ENCODE assay signal across 8 cellular contexts in the genomic region with DNA sequence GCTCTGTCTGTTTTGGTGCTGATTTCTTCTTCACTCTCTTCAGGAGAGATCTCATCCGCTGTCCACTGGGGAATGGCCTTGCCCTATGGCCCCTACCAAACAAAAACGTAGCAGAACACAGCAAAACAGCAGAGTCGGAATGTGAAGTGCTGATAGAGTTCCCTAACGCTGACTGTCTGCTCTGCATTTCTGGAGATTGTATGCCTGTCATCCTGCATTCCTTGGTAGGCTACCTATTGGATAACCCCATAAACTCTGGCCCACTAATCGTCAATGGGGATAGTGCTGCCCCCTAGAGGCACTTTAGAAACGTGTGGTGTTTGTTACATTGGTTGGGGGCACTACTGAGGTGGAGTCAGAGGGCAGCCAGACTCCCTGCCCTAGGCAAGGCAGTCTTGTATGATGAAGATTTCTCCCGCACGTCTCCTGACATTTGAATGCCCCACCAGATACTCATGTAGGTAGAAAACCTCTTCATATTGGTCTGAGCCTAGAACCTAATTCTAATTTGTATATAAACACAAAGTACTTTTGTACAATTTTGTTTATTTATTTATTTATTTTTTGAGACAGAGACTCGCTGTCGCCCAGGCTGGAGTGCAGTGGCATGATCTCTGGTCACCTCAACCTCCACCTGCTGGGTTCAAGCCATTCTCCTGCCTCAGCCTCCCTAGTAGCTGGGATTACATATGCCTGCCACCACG. TPM values are rescaled to one million over a fixed set of nuclear protein-coding genes. Genes with fewer than 3 reads are reported as not detected.
DNase-seq lines count a peak whose midpoint lies in the region; ATAC-seq, FAIRE-seq and TF ChIP-seq lines count a peak whose summit lies in the region.

No MANE protein-coding gene starts in this region.

- no peak overlapping the region for H2AFZ ChIP-seq in keratinocyte (ENCODE audit: control insufficient read depth, low read length)

- H3K27me3 Mint-ChIP-seq in T-cell = peaks cover 7 to 20% of the 10 kb centered on the region in 2 donors

- H3K4me3 ChIP-seq in breast epithelium (no peak overlapping the region), keratinocyte (ENCODE audit: control insufficient read depth in 2 of 3, extremely low read depth in 1 of 3, insufficient read depth in 2 of 3, low read depth in 1 of 3, low read length in 3 of 3) (no peak overlapping the region)

- H3K27me3 ChIP-seq in breast epithelium (no peaks in the 10 kb centered on the region), keratinocyte (ENCODE audit: control insufficient read depth, extremely low read depth, insufficient read depth, low read length) (no peaks in the 10 kb centered on the region)

- CTCF ChIA-PET in T-cell (lab: Charles Lee) = interaction anchor here in 1 of 2 donors (0.6 to 1.8 kb wide), 4 partner anchors 108 to 289 kb away, joined by 3 to 5 read pairs (median 4); a partner anchor contains a TSS

- no peak overlapping the region for H3K27ac ChIP-seq in breast epithelium
- no peak overlapping the region for H3K27ac ChIP-seq in keratinocyte (ENCODE audit: control insufficient read depth, insufficient read depth, low read length)

- H3K4me1 ChIP-seq in breast epithelium = peaks cover 0 to 10% of the 10 kb centered on the region in 2 donors
- peaks cover 6% of the 10 kb centered on the region for H3K4me1 ChIP-seq in keratinocyte (ENCODE audit: control insufficient read depth, extremely low read depth, insufficient read depth, low read length)

- H3K36me3 Mint-ChIP-seq in T-cell = no peaks in the 10 kb centered on the region

- ATAC-seq in T-cell (replicated peaks in 1 of 4) (peak; percentile 52 to 76 (median 64)), HG03342 (IDR thresholded peaks at IDR 0.05; ENCODE audit: unreplicated experiment) (no peak)

- no peak overlapping the region for H3K27ac Mint-ChIP-seq in T-cell

- POLR2A ChIA-PET in T-cell (lab: Charles Lee) = no interaction called here

- H3K36me3 ChIP-seq in breast epithelium (no peaks in the 10 kb centered on the region), keratinocyte (ENCODE audit: control insufficient read depth in 2 of 2, extremely low read depth in 1 of 2, insufficient read depth in 2 of 2, low read length in 2 of 2) (no peaks in the 10 kb centered on the region)

- peak; percentile 42 for DNase-seq in activated gamma-delta T cell treated with Interleukin-2 at 50 U/mL for 16 hours
- DNase-seq in activated gamma-delta T cell (lab: John Stamatoyannopoulos, UW) = no peak
- peak; percentile 30 for DNase-seq in NCI-H1417 treated with DMSO at 0.1 percent for 48 hours (lab: John Stamatoyannopoulos, UW)
- peak in 25 of 34 experiments; percentile 6 to 41 (median 25) for DNase-seq in T-cell
- DNase-seq in breast epithelium (ENCODE audit: low spot score in 2 of 2) = peak in 1 of 2 donors; percentile 62
- no peak for DNase-seq in keratinocyte (ENCODE audit: low read depth, low spot score)
- peak; percentile 9 for DNase-seq in stimulated activated CD4-positive, alpha-beta T cell treated with anti-CD3 and anti-CD28 coated beads, Interleukin-2, amount 100 ng/mL, for 4 hours (ENCODE audit: low read depth)

- no peak overlapping the region for H3K4me3 Mint-ChIP-seq in T-cell

- H3K4me2 ChIP-seq in keratinocyte (ENCODE audit: control insufficient read depth, extremely low read depth, insufficient read depth, low read depth, low read length) = no peak overlapping the region

- no peaks in the 10 kb centered on the region for H4K20me1 ChIP-seq in keratinocyte (ENCODE audit: control insufficient read depth, extremely low read depth, insufficient read depth, low read length)

- intact Hi-C loops in breast epithelium (cut with DNase I; ENCODE audit: low total_unique reads) = no loop called here

- FAIRE-seq in keratinocyte (lab: Jason Lieb, UNC) = peak; percentile 91

- no peaks in the 10 kb centered on the region for H3K9me3 Mint-ChIP-seq in T-cell

- no peaks in the 10 kb centered on the region for H3K79me2 ChIP-seq in keratinocyte (ENCODE audit: control insufficient read depth, insufficient read depth, low read length)

- no peak for TF ChIP-seq POLR2A in breast epithelium (IDR thresholded peaks at IDR 0.05)

- no peaks in the 10 kb centered on the region for H3K9me3 ChIP-seq in breast epithelium
- no peaks in the 10 kb centered on the region for H3K9me3 ChIP-seq in keratinocyte (ENCODE audit: control insufficient read depth, low read depth, low read length)

- H3K4me1 Mint-ChIP-seq in T-cell = peaks cover 0 to 4% (median 0%) of the 10 kb centered on the region in 3 donors

- TF ChIP-seq CTCF in breast epithelium (IDR thresholded peaks at IDR 0.05) = peak; percentile 41 to 81 (median 74)
- peak; percentile 73 to 90 (median 88) for TF ChIP-seq CTCF in keratinocyte (optimal IDR thresholded peaks at IDR 0.05 in 1 of 3, IDR thresholded peaks at IDR 0.05 in 1 of 3, conservative IDR thresholded peaks at IDR 0.05 in 1 of 3; ENCODE audit: extremely low read depth in 1 of 3, insufficient read depth in 2 of 3, low read length in 3 of 3)

- dilution Hi-C loops in keratinocyte (cut with MboI; ENCODE audit: extremely low pct_ligation_motif_present, low sequenced_read_pairs) = no loop called here

- no peaks in the 10 kb centered on the region for H3K9me1 ChIP-seq in keratinocyte (ENCODE audit: control insufficient read depth, extremely low read depth, insufficient read depth, low read length)

- H3K9ac ChIP-seq in keratinocyte (ENCODE audit: control insufficient read depth, extremely low read depth, insufficient read depth, low read length) = no peak overlapping the region

RNA-seq across cellular contexts. Expression of a gene that starts 15.6 kb away (rescaled TPM):
- 10 to 100 TPM in 4 of 5 donors, 1 to 10 TPM in 1; 8.6 to 17.7 (median 16.1) TPM for total RNA-seq in T-cell
- total RNA-seq in breast epithelium = 10 to 100 TPM; 16.5 to 40.4 (median 38.3) TPM
- polyA plus RNA-seq in keratinocyte = 8.4 to 11.8 TPM (median 11.4 TPM) in 3 replicates
- 14.4 TPM for polyA plus RNA-seq in keratinocyte (2011; ENCODE audit: low read depth)
- polyA plus RNA-seq in keratinocyte (2011; cell fraction: cytosol; rRNA removed) = 5.7 and 7.5 TPM in 2 replicates
- 10.1 and 10.6 TPM in 2 replicates for polyA plus RNA-seq in keratinocyte (2011; cell fraction: nucleus; rRNA removed)
- polyA plus RNA-seq in keratinocyte (2012; ENCODE audit: low replicate concordance) = 10.9 and 13.9 TPM in 2 replicates
- polyA minus RNA-seq in keratinocyte = 1.9 to 3.1 TPM (median 3.1 TPM) in 3 replicates
- 5.2 TPM for polyA minus RNA-seq in keratinocyte (2011; cell fraction: cytosol; rRNA and poly(A)+ RNA removed)
- polyA minus RNA-seq in keratinocyte (2011; cell fraction: nucleus; rRNA and poly(A)+ RNA removed) = 2.7 and 4.3 TPM in 2 replicates

Comparison
In these comparisons a context has a peak if more than half of its experiments do, and no peak if none do; other contexts are left out.
1. DNase-seq: peak in activated gamma-delta T cell treated with Interleukin-2 at 50 U/mL for 16 hours (single experiment), NCI-H1417 treated with DMSO at 0.1 percent for 48 hours (single experiment), T-cell (25 of 34) and stimulated activated CD4-positive, alpha-beta T cell treated with anti-CD3 and anti-CD28 coated beads, Interleukin-2, amount 100 ng/mL, for 4 hours (single experiment); none in activated gamma-delta T cell (single experiment) and keratinocyte (single experiment).